In genomic region chr12:30691122-30691879, GRCh38 we compare ENCODE assay signal across 9 cellular contexts. TPM values are rescaled to one million over a fixed set of nuclear protein-coding genes. Genes with fewer than 3 reads are reported as not detected.
A peak's percentile ranks its signal among the peaks of the same experiment; 100 is the strongest.
DNase-seq lines count a peak whose midpoint lies in the region; ATAC-seq and TF ChIP-seq lines count a peak whose summit lies in the region.
"Had no signal": no experiment of that assay in that cellular context is flagged by ENCODE, and none has a peak within 500 bp of the region (broad histone marks: within the 10 kb centered on the region; RNA-seq: fewer than 3 reads in every experiment).

No MANE protein-coding gene starts in this region.

- H3K9ac ChIP-seq in HCT116 (ENCODE audit: low read length) (no peak overlapping the region), PC-3 (ENCODE audit: low read length) (no peak overlapping the region)

- RAD21 ChIA-PET in HCT116 (lab: Charles Lee; ENCODE audit: low non-redundant PET in 1 of 2, low total read pairs in 2 of 2, uncharacterized antibody in 2 of 2, unreplicated experiment in 2 of 2), result no interaction called here

- no peaks in the 10 kb centered on the region; a peak in 2 of 4 replicates for H3K36me3 ChIP-seq in HCT116 (ENCODE audit: control insufficient read depth in 1 of 2, insufficient read depth in 2 of 2, low read length in 2 of 2)
- no peaks in the 10 kb centered on the region for H3K36me3 ChIP-seq in PC-3 (ENCODE audit: low read depth, low read length)
- no peaks in the 10 kb centered on the region for H3K36me3 ChIP-seq in gastrocnemius medialis

- H3K79me2 ChIP-seq in HCT116 (ENCODE audit: insufficient read depth, low read length) (peaks cover 79% of the 10 kb centered on the region), PC-3 (ENCODE audit: low read length) (peaks cover 72% of the 10 kb centered on the region)

- TF ChIP-seq POLR2A in HCT116 (IDR thresholded peaks at IDR 0.05; ENCODE audit: borderline replicate concordance, extremely low read depth, insufficient read depth, insufficient read length) (no peak), gastrocnemius medialis (IDR thresholded peaks at IDR 0.05) (peak; percentile 39 to 64)

- H3K27me3 ChIP-seq in HCT116 (ENCODE audit: insufficient read depth, low read length), result no peaks in the 10 kb centered on the region
- H3K27me3 ChIP-seq in PC-3 (ENCODE audit: low read length), result no peaks in the 10 kb centered on the region
- no peaks in the 10 kb centered on the region for H3K27me3 ChIP-seq in gastrocnemius medialis

- H3K4me3 ChIP-seq in HCT116 (replicated peaks in 1 of 2; ENCODE audit: low read depth in 1 of 2, low read length in 2 of 2), result no peak overlapping the region
- H3K4me3 ChIP-seq in PC-3 (ENCODE audit: low read length), result no peak overlapping the region
- H3K4me3 ChIP-seq in gastrocnemius medialis, result no peak overlapping the region
- H3K4me3 ChIP-seq: lung had no signal

- CTCF ChIA-PET in HCT116 (lab: Charles Lee) (no interaction called here), PC-3 (lab: Charles Lee) (no interaction called here)

- H3K9me2 ChIP-seq in HCT116 (ENCODE audit: insufficient read depth) (no peaks in the 10 kb centered on the region), PC-3 (replicated peaks; ENCODE audit: low read length) (no peaks in the 10 kb centered on the region)

- ATAC-seq in HCT116, result peak; percentile 22; the same call in 1 of the 2 replicates
- peak; percentile 64 for ATAC-seq in PC-3
- ATAC-seq in gastrocnemius medialis, result peak; percentile 90 to 92
- ATAC-seq: activated naive CD4-positive, alpha-beta T cell treated with anti-CD3 and anti-CD28 coated beads, Interleukin-2, amount 50 U/mL, for 72 hours had no signal

- H3K27ac ChIP-seq in HCT116 (ENCODE audit: low read depth, low read length), result no peak overlapping the region
- H3K27ac ChIP-seq in PC-3 (ENCODE audit: low read length), result no peak overlapping the region
- peak overlapping the region; percentile 84 to 91 (median 88) for H3K27ac ChIP-seq in gastrocnemius medialis

- in situ Hi-C loops in gastrocnemius medialis (cut with MboI; ENCODE audit: low sequenced_read_pairs in 4 of 4), result loop anchor here in 1 of 4 donors (25.0 kb wide), 1 partner anchor 1329 kb away; no protein-coding TSS in a partner anchor

- intact Hi-C loops in HCT116 (cut with micrococcal nuclease), result no loop called here
- intact Hi-C loops in PC-3 (cut with micrococcal nuclease), result no loop called here
- intact Hi-C loops in gastrocnemius medialis (cut with DNase I; ENCODE audit: low total_unique reads), result loop anchor here (2.0 to 10.0 kb wide), 3 partner anchors 384 to 1144 kb away; partner anchors contain the start of genes AMN1 and DDX11

- H3K9me3 ChIP-seq in HCT116 (ENCODE audit: control insufficient read depth in 1 of 2, insufficient read depth in 1 of 2, low read depth in 1 of 2, low read length in 2 of 2) (no peaks in the 10 kb centered on the region), PC-3 (ENCODE audit: low read length) (no peaks in the 10 kb centered on the region), gastrocnemius medialis (no peaks in the 10 kb centered on the region)

- peaks cover 10 to 28% of the 10 kb centered on the region in 2 experiments; a peak in 3 of 4 replicates for H3K4me1 ChIP-seq in HCT116 (ENCODE audit: control insufficient read depth in 1 of 2, insufficient read depth in 2 of 2, low read length in 2 of 2)
- peaks cover 32% of the 10 kb centered on the region; the same call in 1 of the 2 replicates for H3K4me1 ChIP-seq in PC-3 (ENCODE audit: insufficient read depth, low read length)
- peaks cover 31 to 46% of the 10 kb centered on the region in 2 donors for H3K4me1 ChIP-seq in gastrocnemius medialis

- H3F3A ChIP-seq in PC-3 (ENCODE audit: low read length, unreplicated experiment), result no peaks in the 10 kb centered on the region

- TF ChIP-seq CTCF in HCT116 (IDR thresholded peaks at IDR 0.05 in 2 of 3, conservative IDR thresholded peaks at IDR 0.05 in 1 of 3; ENCODE audit: borderline replicate concordance in 1 of 3, insufficient read depth in 1 of 3, low read depth in 2 of 3, low read length in 2 of 3), result no peak
- TF ChIP-seq CTCF in PC-3 (conservative IDR thresholded peaks at IDR 0.05; ENCODE audit: low read depth, low read length), result no peak
- no peak for TF ChIP-seq CTCF in gastrocnemius medialis (IDR thresholded peaks at IDR 0.05 in 4 of 5, conservative IDR thresholded peaks at IDR 0.05 in 1 of 5)

- H3K4me2 ChIP-seq in HCT116 (ENCODE audit: low read length), result peak overlapping the region; percentile 7; the same call in 1 of the 2 replicates
- H3K4me2 ChIP-seq in PC-3 (ENCODE audit: low read length), result peak overlapping the region; percentile 19

- DNase-seq in HCT116 (ENCODE audit: low read depth, low spot score) (no peak), PC-3 (peak; percentile 69), fibroblast of gingiva (ENCODE audit: low read depth) (peak; percentile 79), gastrocnemius medialis (peak; percentile 69 to 74), NCI-H1694 (lab: John Stamatoyannopoulos, UW) (no peak), activated gamma-delta T cell (lab: John Stamatoyannopoulos, UW) (no peak), middle frontal gyrus (ENCODE audit: extremely low spot score, low spot score) (no peak)

- POLR2A ChIA-PET in HCT116 (lab: Charles Lee) (no interaction called here), PC-3 (lab: Charles Lee; ENCODE audit: unreplicated experiment) (no interaction called here)

- no peak for TF ChIP-seq RAD21 in HCT116 (IDR thresholded peaks at IDR 0.05; ENCODE audit: low read depth)

- H2AFZ ChIP-seq in HCT116 (ENCODE audit: low read depth, low read length, poor library complexity, severe bottlenecking) (no peak overlapping the region), PC-3 (ENCODE audit: low read length) (no peak overlapping the region)

- no TSS peak for BruUV-seq in HCT116 (replicated peaks; lab: Mats Ljungman, UMichigan)
- no TSS peak for BruUV-seq in PC-3 (replicated peaks; lab: Mats Ljungman, UMichigan)

- H4K20me1 ChIP-seq in HCT116 (ENCODE audit: insufficient read depth) (no peaks in the 10 kb centered on the region), PC-3 (ENCODE audit: low read length) (no peaks in the 10 kb centered on the region)

TF ChIP-seq in HCT116, 20 proteins besides CTCF, POLR2A, EP300 and RAD21:
- TF ChIP-seq JUND (IDR thresholded peaks at IDR 0.05), result 0 out of 2 replicates have a peak, but pooled peaks have one; percentile 9
- no peak for TF ChIP-seq CEBPB (IDR thresholded peaks at IDR 0.05; ENCODE audit: low read depth)

RNA-seq across cellular contexts. Expression of gene IPO8, which starts 4.4 kb away (rescaled TPM):
- total RNA-seq in HCT116 (2021; ENCODE audit: unreplicated experiment), result 41.4 TPM
- 18.2 and 20.7 TPM in 2 replicates for polyA plus RNA-seq in HCT116 (2012)
- 13.3 and 19.6 TPM in 2 replicates for total RNA-seq in PC-3 (2014; rRNA removed)
- total RNA-seq in gastrocnemius medialis, result 10 to 100 TPM; 20.6 to 38.3 (median 26.1) TPM

Comparison
In these comparisons a context has a peak if more than half of its experiments do, and no peak if none do; other contexts are left out.
1. ATAC-seq: peak in every context shown above with its lines; median percentile 91 in gastrocnemius medialis; 64 in PC-3; 22 in HCT116.
2. DNase-seq: peak in PC-3 (single experiment), fibroblast of gingiva (single experiment) and gastrocnemius medialis (2 of 2); none in HCT116 (single experiment), NCI-H1694 (single experiment), activated gamma-delta T cell (single experiment) and middle frontal gyrus (single experiment).
3. H3K27ac ChIP-seq: peak in gastrocnemius medialis (4 of 4); none in HCT116 (single experiment) and PC-3 (single experiment).